Comparison of ENCODE assay signal across 12 cellular contexts in the genomic region with DNA sequence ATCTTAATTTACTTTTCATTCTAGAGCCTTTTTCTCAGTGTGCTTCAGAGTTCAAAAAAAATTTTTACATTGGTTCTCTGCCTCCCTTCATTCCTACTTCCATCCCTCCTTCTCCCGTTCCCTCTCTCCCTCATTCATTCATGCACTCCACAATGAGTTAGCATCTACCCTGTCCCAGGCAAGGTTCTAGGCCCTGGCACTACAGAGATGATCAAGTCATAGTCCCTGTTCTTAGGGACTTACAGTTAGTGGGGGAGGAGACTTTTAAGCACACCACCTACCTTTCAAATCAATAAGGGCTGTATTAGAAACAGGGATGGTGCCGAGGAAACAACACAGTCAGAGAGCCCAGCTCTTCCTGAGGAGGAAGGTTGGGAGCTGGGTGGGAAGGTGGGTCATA. TPM values are rescaled to one million over a fixed set of nuclear protein-coding genes. Genes with fewer than 3 reads are reported as not detected.
A peak's percentile ranks its signal among the peaks of the same experiment; 100 is the strongest.
DNase-seq lines count a peak whose midpoint lies in the region; ATAC-seq lines count a peak whose summit lies in the region.
"Had no signal": no experiment of that assay in that cellular context is flagged by ENCODE, and none has a peak within 500 bp of the region (broad histone marks: within the 10 kb centered on the region; RNA-seq: fewer than 3 reads in every experiment).

No MANE protein-coding gene starts in this region.

- CTCF ChIA-PET in activated CD8-positive, alpha-beta T cell treated with anti-CD3 and anti-CD28 coated beads, Interleukin-2, amount 10 ng/mL, durations not matched to agents 7 days and 5 days (lab: Charles Lee), result interaction anchor here (0.7 to 3.0 kb wide), 6 partner anchors 10 to 108 kb away, joined by 3 to 40 read pairs (median 8); partner anchors contain the start of gene MAP3K5

- peaks cover 39 to 99% (median 78%) of the 10 kb centered on the region in 4 donors for H3K4me1 Mint-ChIP-seq in CD4-positive, CD25-positive, alpha-beta regulatory T cell
- peaks cover 81% of the 10 kb centered on the region for H3K4me1 Mint-ChIP-seq in activated CD8-positive, alpha-beta T cell treated with anti-CD3 and anti-CD28 coated beads, Interleukin-2, amount 10 ng/mL, durations not matched to agents 7 days and 5 days (ENCODE audit: low read depth)
- peaks cover 23 to 74% (median 57%) of the 10 kb centered on the region in 4 donors for H3K4me1 Mint-ChIP-seq in naive thymus-derived CD8-positive, alpha-beta T cell

- no peaks in the 10 kb centered on the region for H3K36me3 ChIP-seq in CD4-positive, CD25-positive, alpha-beta regulatory T cell (ENCODE audit: control insufficient read depth, insufficient read depth, low read length)

- peaks cover 4% of the 10 kb centered on the region for H3K36me3 Mint-ChIP-seq in CD4-positive, CD25-positive, alpha-beta regulatory T cell
- peaks cover 32% of the 10 kb centered on the region for H3K36me3 Mint-ChIP-seq in activated CD8-positive, alpha-beta T cell treated with anti-CD3 and anti-CD28 coated beads, Interleukin-2, amount 10 ng/mL, durations not matched to agents 7 days and 5 days (ENCODE audit: low read depth)
- H3K36me3 Mint-ChIP-seq in naive thymus-derived CD8-positive, alpha-beta T cell, result peaks cover 0 to under 1% (median 0%) of the 10 kb centered on the region in 3 donors

- no peaks in the 10 kb centered on the region for H3K27me3 Mint-ChIP-seq in CD4-positive, CD25-positive, alpha-beta regulatory T cell
- H3K27me3 Mint-ChIP-seq in activated CD8-positive, alpha-beta T cell treated with anti-CD3 and anti-CD28 coated beads, Interleukin-2, amount 10 ng/mL, durations not matched to agents 7 days and 5 days (ENCODE audit: low read depth), result peaks cover 7% of the 10 kb centered on the region
- H3K27me3 Mint-ChIP-seq in naive thymus-derived CD8-positive, alpha-beta T cell, result no peaks in the 10 kb centered on the region

- H3K9me3 ChIP-seq in CD4-positive, CD25-positive, alpha-beta regulatory T cell (ENCODE audit: control insufficient read depth in 2 of 2, low read length in 2 of 2), result no peaks in the 10 kb centered on the region

- POLR2A ChIA-PET in activated CD8-positive, alpha-beta T cell treated with anti-CD3 and anti-CD28 coated beads, Interleukin-2, amount 10 ng/mL, durations not matched to agents 7 days and 5 days (lab: Charles Lee), result interaction anchor here (0.7 to 2.7 kb wide), 3 partner anchors 11 to 40 kb away, joined by 3 to 18 read pairs (median 5); partner anchors contain the start of gene MAP3K5
- POLR2A ChIA-PET in naive thymus-derived CD8-positive, alpha-beta T cell (lab: Charles Lee), result interaction anchor here (1.2 to 5.1 kb wide), 3 partner anchors 12 to 40 kb away, joined by 5 to 21 read pairs (median 16); partner anchors contain the start of gene MAP3K5

- peak overlapping the region; percentile 74 for H3K27ac ChIP-seq in CD4-positive, CD25-positive, alpha-beta regulatory T cell (ENCODE audit: insufficient read depth, low read length, poor library complexity, severe bottlenecking)
- H3K27ac ChIP-seq: hepatocyte had no signal

- H3K4me1 ChIP-seq in CD4-positive, CD25-positive, alpha-beta regulatory T cell (ENCODE audit: control insufficient read depth, insufficient read depth, low read length, poor library complexity, severe bottlenecking), result peaks cover 72% of the 10 kb centered on the region

- DNase-seq in CD4-positive, CD25-positive, alpha-beta regulatory T cell, result no peak
- DNase-seq in activated CD8-positive, alpha-beta T cell treated with anti-CD3 and anti-CD28 coated beads, Interleukin-2, amount 10 ng/mL, durations not matched to agents 7 days and 5 days, result no peak
- no peak for DNase-seq in naive thymus-derived CD8-positive, alpha-beta T cell
- DNase-seq in GM19240 (ENCODE audit: insufficient read length, low spot score) (no peak), epidermal melanocyte (ENCODE audit: insufficient read length, low spot score) (no peak), iPS-NIHi7 (ENCODE audit: extremely low spot score) (no peak), DMS53 treated with DMSO at 0.1 percent for 48 hours (lab: John Stamatoyannopoulos, UW; ENCODE audit: unreplicated experiment) (no peak)
- DNase-seq: activated effector memory CD4-positive, alpha-beta T cell treated with Interleukin-2 at 50 U/mL for 16 hours; HCEC 1CT; NCI-H1048 had no signal

- peak overlapping the region; percentile 75 for H3K4me3 ChIP-seq in CD4-positive, CD25-positive, alpha-beta regulatory T cell (ENCODE audit: low read depth, low read length)
- H3K4me3 ChIP-seq: hepatocyte had no signal

- H3K4me3 Mint-ChIP-seq in CD4-positive, CD25-positive, alpha-beta regulatory T cell, result peak overlapping the region; percentile 55 to 91 (median 77)
- H3K4me3 Mint-ChIP-seq in activated CD8-positive, alpha-beta T cell treated with anti-CD3 and anti-CD28 coated beads, Interleukin-2, amount 10 ng/mL, durations not matched to agents 7 days and 5 days, result peak overlapping the region; percentile 56
- peak overlapping the region; percentile 58 to 80 (median 66) for H3K4me3 Mint-ChIP-seq in naive thymus-derived CD8-positive, alpha-beta T cell

- H3K27me3 ChIP-seq in CD4-positive, CD25-positive, alpha-beta regulatory T cell (ENCODE audit: control insufficient read depth, insufficient read depth, low read length), result no peaks in the 10 kb centered on the region
- H3K27me3 ChIP-seq: hepatocyte had no signal

- no peaks in the 10 kb centered on the region for H3K9me3 Mint-ChIP-seq in CD4-positive, CD25-positive, alpha-beta regulatory T cell
- no peaks in the 10 kb centered on the region for H3K9me3 Mint-ChIP-seq in activated CD8-positive, alpha-beta T cell treated with anti-CD3 and anti-CD28 coated beads, Interleukin-2, amount 10 ng/mL, durations not matched to agents 7 days and 5 days (ENCODE audit: insufficient read depth)
- H3K9me3 Mint-ChIP-seq in naive thymus-derived CD8-positive, alpha-beta T cell, result no peaks in the 10 kb centered on the region

- no peak for ATAC-seq in CD4-positive, CD25-positive, alpha-beta regulatory T cell (ENCODE audit: low read depth in 2 of 2)
- peak; percentile 9 for ATAC-seq in GM19372 (IDR thresholded peaks at IDR 0.05; ENCODE audit: low read depth, unreplicated experiment)
- ATAC-seq in activated CD8-positive, alpha-beta T cell treated with anti-CD3 and anti-CD28 coated beads, Interleukin-2, amount 10 ng/mL, durations not matched to agents 7 days and 5 days, result peak; percentile 13
- no peak for ATAC-seq in naive thymus-derived CD8-positive, alpha-beta T cell

- H3K27ac Mint-ChIP-seq in CD4-positive, CD25-positive, alpha-beta regulatory T cell, result peak overlapping the region; percentile 65 to 100 (median 97)
- H3K27ac Mint-ChIP-seq in activated CD8-positive, alpha-beta T cell treated with anti-CD3 and anti-CD28 coated beads, Interleukin-2, amount 10 ng/mL, durations not matched to agents 7 days and 5 days, result peak overlapping the region; percentile 89
- peak overlapping the region; percentile 66 to 97 (median 90) for H3K27ac Mint-ChIP-seq in naive thymus-derived CD8-positive, alpha-beta T cell

RNA-seq across cellular contexts. Expression of gene MAP3K5, which starts 40.3 kb away (rescaled TPM):
- 44.0 TPM for total RNA-seq in CD4-positive, CD25-positive, alpha-beta regulatory T cell
- polyA plus RNA-seq in CD4-positive, CD25-positive, alpha-beta regulatory T cell, result 10 to 100 TPM; 14.4 to 25.9 (median 17.9) TPM
- total RNA-seq in activated CD8-positive, alpha-beta T cell treated with anti-CD3 and anti-CD28 coated beads, Interleukin-2, amount 10 ng/mL, durations not matched to agents 7 days and 5 days, result 10 to 100 TPM; 15.0 to 15.1 TPM
- total RNA-seq in naive thymus-derived CD8-positive, alpha-beta T cell, result 1 to 10 TPM; 7.7 to 8.7 TPM
- polyA plus RNA-seq in naive thymus-derived CD8-positive, alpha-beta T cell, result 1 to 10 TPM; 3.0 to 4.5 (median 3.1) TPM

Comparison
In these comparisons a context has a peak if more than half of its experiments do, and no peak if none do; other contexts are left out.
1. ATAC-seq: peak in GM19372 (single experiment) and activated CD8-positive, alpha-beta T cell treated with anti-CD3 and anti-CD28 coated beads, Interleukin-2, amount 10 ng/mL, durations not matched to agents 7 days and 5 days (single experiment); none in CD4-positive, CD25-positive, alpha-beta regulatory T cell (0 of 2) and naive thymus-derived CD8-positive, alpha-beta T cell (0 of 2).
2. Peak in every context shown above with its lines, with median percentiles within 50 percentile points of each other: H3K27ac Mint-ChIP-seq and H3K4me3 Mint-ChIP-seq.